Comparison of ENCODE assay signal across 1 cellular context in genomic region chr12:65825573-65826512, GRCh38.
TF ChIP-seq lines count a peak whose summit lies in the region.

No MANE protein-coding gene starts in this region.

TF ChIP-seq in HEK293, 187 proteins besides CTCF, POLR2A, EP300 and RAD21 (continued from another document):
- no peak for TF ChIP-seq ZFP3 (tag by site-specific recombination; IDR thresholded peaks at IDR 0.05; ENCODE audit: low read depth)
- TF ChIP-seq ZNF302 (tag by site-specific recombination; IDR thresholded peaks at IDR 0.05; ENCODE audit: low read depth): no peak
- no peak for TF ChIP-seq ZNF132 (tag by site-specific recombination; IDR thresholded peaks at IDR 0.05; ENCODE audit: borderline replicate concordance)
- no peak for TF ChIP-seq ZNF324 (tag by site-specific recombination; IDR thresholded peaks at IDR 0.05)
- no peak for TF ChIP-seq ZNF24 (tag by site-specific recombination; IDR thresholded peaks at IDR 0.05)
- no peak for TF ChIP-seq HIC1 (tag by site-specific recombination; IDR thresholded peaks at IDR 0.05)
- TF ChIP-seq ZNF692 (tag by site-specific recombination; IDR thresholded peaks at IDR 0.05): no peak
- TF ChIP-seq ZNF555 (tag by site-specific recombination; conservative IDR thresholded peaks at IDR 0.05): no peak
- TF ChIP-seq SP7 (tag by site-specific recombination; IDR thresholded peaks at IDR 0.05): 0 out of 2 replicates have a peak, but pooled peaks have one; percentile 8
- TF ChIP-seq ZNF488 (tag by site-specific recombination; IDR thresholded peaks at IDR 0.05): no peak
- TF ChIP-seq ZNF629 (tag by site-specific recombination; IDR thresholded peaks at IDR 0.05): no peak
- TF ChIP-seq ZNF366 (tag by site-specific recombination; conservative IDR thresholded peaks at IDR 0.05): no peak
- TF ChIP-seq ZNF266 (tag by site-specific recombination; IDR thresholded peaks at IDR 0.05; ENCODE audit: low read depth): no peak
- TF ChIP-seq ZNF2 (tag by site-specific recombination; IDR thresholded peaks at IDR 0.05): no peak
- no peak for TF ChIP-seq ZNF571 (tag by site-specific recombination; IDR thresholded peaks at IDR 0.05)
- no peak for TF ChIP-seq ZBTB7A (tag by site-specific recombination; IDR thresholded peaks at IDR 0.05; ENCODE audit: low read depth)
- TF ChIP-seq FEZF1 (tag by site-specific recombination; IDR thresholded peaks at IDR 0.05): no peak
- TF ChIP-seq ZNF335 (tag by site-specific recombination; conservative IDR thresholded peaks at IDR 0.05): 0 out of 2 replicates have a peak, but pooled peaks have one; percentile 16
- peak; percentile 76 for TF ChIP-seq ZIC2 (tag by site-specific recombination; IDR thresholded peaks at IDR 0.05)
- TF ChIP-seq ZNF501 (tag by site-specific recombination; IDR thresholded peaks at IDR 0.05): no peak
- TF ChIP-seq ZNF777 (tag by site-specific recombination; IDR thresholded peaks at IDR 0.05; ENCODE audit: borderline replicate concordance): no peak
- no peak for TF ChIP-seq REPIN1 (tag by site-specific recombination; IDR thresholded peaks at IDR 0.05; ENCODE audit: low read depth)
- no peak for TF ChIP-seq ZNF280D (tag by site-specific recombination; IDR thresholded peaks at IDR 0.05)
- peak; percentile 55; the same call in 1 of the 2 replicates for TF ChIP-seq ZBTB48 (tag by site-specific recombination; IDR thresholded peaks at IDR 0.05)
- no peak for TF ChIP-seq ZNF560 (tag by site-specific recombination; IDR thresholded peaks at IDR 0.05; ENCODE audit: borderline replicate concordance)
- TF ChIP-seq ZNF354C (tag by site-specific recombination; IDR thresholded peaks at IDR 0.05; ENCODE audit: borderline replicate concordance, low read depth): no peak
- no peak for TF ChIP-seq ZNF768 (tag by site-specific recombination; IDR thresholded peaks at IDR 0.05)
- TF ChIP-seq ZNF394 (tag by site-specific recombination; IDR thresholded peaks at IDR 0.05; ENCODE audit: borderline replicate concordance): no peak
- TF ChIP-seq ZNF433 (tag by site-specific recombination; IDR thresholded peaks at IDR 0.05; ENCODE audit: low read depth): no peak
- TF ChIP-seq ZNF704 (tag by site-specific recombination; IDR thresholded peaks at IDR 0.05): no peak
- TF ChIP-seq OSR2 (tag by site-specific recombination; IDR thresholded peaks at IDR 0.05): no peak
